In genomic region chr6:35723587-35723986, GRCh38 we compare ENCODE assay signal across 14 cellular contexts. TPM values are rescaled to one million over a fixed set of nuclear protein-coding genes. Genes with fewer than 3 reads are reported as not detected.
DNase-seq lines count a peak whose midpoint lies in the region; ATAC-seq and TF ChIP-seq lines count a peak whose summit lies in the region.
"Had no signal": no experiment of that assay in that cellular context is flagged by ENCODE, and none has a peak within 500 bp of the region (broad histone marks: within the 10 kb centered on the region; RNA-seq: fewer than 3 reads in every experiment).

No MANE protein-coding gene starts in this region.

- H3K4me1 ChIP-seq in OCI-LY7 (ENCODE audit: insufficient read depth, low read length, poor library complexity, severe bottlenecking) (peaks cover 85% of the 10 kb centered on the region), esophagus muscularis mucosa (peaks cover 93 to 100% (median 98%) of the 10 kb centered on the region in 4 donors), prostate gland (replicated peaks) (peaks cover 78% of the 10 kb centered on the region)

- peak overlapping the region; percentile 100 for H3K27ac ChIP-seq in 22Rv1
- H3K27ac ChIP-seq in OCI-LY7 (ENCODE audit: low read depth, low read length, poor library complexity, severe bottlenecking) = peak overlapping the region; percentile 32
- peak overlapping the region; percentile 96 to 100 (median 98) for H3K27ac ChIP-seq in esophagus muscularis mucosa (replicated peaks in 1 of 4)
- peak overlapping the region; percentile 99 to 100 for H3K27ac ChIP-seq in prostate gland

- TF ChIP-seq EP300 in esophagus muscularis mucosa (IDR thresholded peaks at IDR 0.05) = no peak

- no peak for TF ChIP-seq CTCF in 22Rv1 (IDR thresholded peaks at IDR 0.05)
- TF ChIP-seq CTCF in OCI-LY7 (conservative IDR thresholded peaks at IDR 0.05; ENCODE audit: low read length) = no peak
- TF ChIP-seq CTCF in esophagus muscularis mucosa (IDR thresholded peaks at IDR 0.05) = no peak
- TF ChIP-seq CTCF in prostate gland (IDR thresholded peaks at IDR 0.05) = no peak

- ATAC-seq in GM21717 (IDR thresholded peaks at IDR 0.05; ENCODE audit: unreplicated experiment) (no peak), GM21390 (IDR thresholded peaks at IDR 0.05; ENCODE audit: unreplicated experiment) (no peak), GM19463 (IDR thresholded peaks at IDR 0.05; ENCODE audit: unreplicated experiment) (no peak)

- peaks cover 11% of the 10 kb centered on the region; the same call in 1 of the 2 replicates for H3K79me2 ChIP-seq in OCI-LY7 (ENCODE audit: insufficient read depth, low read depth, low read length)

- WGBS in esophagus muscularis mucosa = 82% methylated on average over 2 of the region's 2 CpGs
- WGBS in prostate gland = 80% methylated on average over 2 of the region's 2 CpGs

- DNase-seq in OCI-LY7 (ENCODE audit: low spot score) (no peak), esophagus muscularis mucosa (ENCODE audit: extremely low spot score) (no peak), prostate gland (ENCODE audit: low spot score) (no peak), ureter (ENCODE audit: low spot score) (no peak)
- DNase-seq: activated CD4-positive, CD25-positive, alpha-beta regulatory T cell; amygdala; NCI-H1092; NCI-H2227 treated with DMSO at 0.1 percent for 48 hours; retina had no signal

- H3K9me3 ChIP-seq in OCI-LY7 (ENCODE audit: low read length) = no peaks in the 10 kb centered on the region
- no peaks in the 10 kb centered on the region for H3K9me3 ChIP-seq in esophagus muscularis mucosa
- no peaks in the 10 kb centered on the region for H3K9me3 ChIP-seq in prostate gland

- no peaks in the 10 kb centered on the region for H4K20me1 ChIP-seq in OCI-LY7 (ENCODE audit: insufficient read depth, low read length)

- H3K9me2 ChIP-seq in OCI-LY7 (ENCODE audit: insufficient read depth, low read length) = no peaks in the 10 kb centered on the region

- CTCF ChIA-PET in OCI-LY7 (lab: Charles Lee; ENCODE audit: unreplicated experiment) = no interaction called here

- H3K27me3 ChIP-seq in esophagus muscularis mucosa (no peaks in the 10 kb centered on the region), prostate gland (replicated peaks; ENCODE audit: insufficient read depth) (no peaks in the 10 kb centered on the region)

- intact Hi-C loops in OCI-LY7 (cut with micrococcal nuclease; ENCODE audit: unreplicated experiment) = no loop called here
- intact Hi-C loops in esophagus muscularis mucosa (cut with DNase I) = no loop called here
- intact Hi-C loops in prostate gland (cut with DNase I) = no loop called here

- no peak for TF ChIP-seq POLR2A in esophagus muscularis mucosa (IDR thresholded peaks at IDR 0.05; ENCODE audit: low read depth)
- no peak for TF ChIP-seq POLR2A in prostate gland (IDR thresholded peaks at IDR 0.05)

- no peak overlapping the region for H2AFZ ChIP-seq in OCI-LY7 (ENCODE audit: low read length)

- no TSS peak for BruUV-seq in OCI-LY7 (replicated peaks; lab: Mats Ljungman, UMichigan)

- 0 out of 2 replicates have a peak overlapping the region, but pooled peaks have one; percentile 96 for H3K4me2 ChIP-seq in OCI-LY7 (ENCODE audit: low read length)

- POLR2A ChIA-PET in OCI-LY7 (lab: Charles Lee) = no interaction called here

- H3K36me3 ChIP-seq in OCI-LY7 (ENCODE audit: insufficient read depth, low read length) (no peaks in the 10 kb centered on the region), esophagus muscularis mucosa (no peaks in the 10 kb centered on the region), prostate gland (no peaks in the 10 kb centered on the region)

- no peak overlapping the region for H3K4me3 ChIP-seq in OCI-LY7 (ENCODE audit: low read depth, low read length, poor library complexity, severe bottlenecking)
- no peak overlapping the region for H3K4me3 ChIP-seq in esophagus muscularis mucosa
- no peak overlapping the region for H3K4me3 ChIP-seq in prostate gland

RNA-seq across cellular contexts. Expression of gene ARMC12, which starts 13.2 kb away (rescaled TPM):
- 3.4 and 3.7 TPM in 2 replicates for total RNA-seq in OCI-LY7 (2014; rRNA removed; shearing (Covaris generic))
- 4.4 and 4.9 TPM in 2 replicates for total RNA-seq in OCI-LY7 (2022)
- total RNA-seq in esophagus muscularis mucosa = 1 to 10 TPM in 1 of 4 donors, under 1 TPM in 2, not detected in 1; 0.50 to 1.0 (median 0.83) TPM
- total RNA-seq in prostate gland = 1 to 10 TPM; 1.7 to 4.4 TPM
- total RNA-seq in ureter = 1.5 TPM

RNA-seq across cellular contexts. Expression of gene FKBP5, which starts 34.9 kb away (rescaled TPM):
- 42.5 and 43.2 TPM in 2 replicates for total RNA-seq in OCI-LY7 (2014; rRNA removed; shearing (Covaris generic))
- total RNA-seq in OCI-LY7 (2022) (79.1 and 81.4 TPM in 2 replicates), esophagus muscularis mucosa (100 to 1,000 TPM; 477 to 689 (median 593) TPM), prostate gland (100 to 1,000 TPM; 201 to 248 TPM), ureter (112 TPM)

RNA-seq across cellular contexts. Expression of gene CLPSL2, which starts 52.8 kb away (rescaled TPM):
- total RNA-seq in OCI-LY7 (2014; rRNA removed; shearing (Covaris generic)) = not detected in 2 replicates
- total RNA-seq in OCI-LY7 (2022) (not detected in 2 replicates), esophagus muscularis mucosa (not detected), prostate gland (not detected), ureter (not detected)
- total RNA-seq: fibroblast of villous mesenchyme had no signal

RNA-seq across cellular contexts. Expression of gene CLPSL1, which starts 57.2 kb away (rescaled TPM):
- not detected in 2 replicates for total RNA-seq in OCI-LY7 (2014; rRNA removed; shearing (Covaris generic))
- total RNA-seq in OCI-LY7 (2022) (not detected in 2 replicates), esophagus muscularis mucosa (not detected), prostate gland (not detected), ureter (not detected)
- total RNA-seq: fibroblast of villous mesenchyme had no signal

Comparison
In these comparisons a context has a peak if more than half of its experiments do, and no peak if none do; other contexts are left out.
1. H3K27ac ChIP-seq: peak in every context shown above with its lines; median percentile 100 in 22Rv1; 100 in prostate gland; 98 in esophagus muscularis mucosa; 32 in OCI-LY7.